In genomic region chr3:69530554-69530953, GRCh38 we compare ENCODE assay signal across 24 cellular contexts.
"Had no signal": no experiment of that assay in that cellular context is flagged by ENCODE, and none has a peak within 500 bp of the region (broad histone marks: within the 10 kb centered on the region; RNA-seq: fewer than 3 reads in every experiment).

No MANE protein-coding gene starts in this region.

- ATAC-seq: effector memory CD8-positive, alpha-beta T cell; foreskin keratinocyte; gastrocnemius medialis; gastroesophageal sphincter; heart left ventricle; heart right ventricle had no signal

- FAIRE-seq: colon, endometrium, endothelial cell of umbilical vein, frontal cortex had no signal

- DNase-seq: colonic mucosa; cortex of kidney; dermis blood vessel endothelial cell; dorsolateral prefrontal cortex; effector CD4-positive, alpha-beta T cell; effector CD8-positive, alpha-beta T cell; effector memory CD4-positive, alpha-beta T cell; effector memory CD8-positive, alpha-beta T cell; endodermal cell; erythroblast; esophagus squamous epithelium; foreskin fibroblast; foreskin keratinocyte; foreskin melanocyte; gastrocnemius medialis; glutamatergic neuron; head of caudate nucleus; heart left ventricle; heart right ventricle had no signal
